In genomic region chr2:19347619-19348562, GRCh38 we compare ENCODE assay signal across 8 cellular contexts. TPM values are rescaled to one million over a fixed set of nuclear protein-coding genes. Genes with fewer than 3 reads are reported as not detected.
DNase-seq lines count a peak whose midpoint lies in the region; ATAC-seq lines count a peak whose summit lies in the region.

No MANE protein-coding gene starts in this region.

- H3K27me3 ChIP-seq in HUES48 (ENCODE audit: control insufficient read depth, insufficient read depth, low read length) (peaks cover 58% of the 10 kb centered on the region), endocrine pancreas (ENCODE audit: control insufficient read depth, insufficient read depth, low read length) (no peaks in the 10 kb centered on the region)

- DNase-seq in D341Med (ENCODE audit: low spot score): peak; percentile 96
- DNase-seq in NOMO-1 treated with dmso at 0.1 percent for 144 hours (lab: John Stamatoyannopoulos, UW; ENCODE audit: unreplicated experiment): peak; percentile 71
- DNase-seq in activated CD8-positive, alpha-beta memory T cell treated with anti-CD3 and anti-CD28 coated beads, Interleukin-2, amount 50 U/mL, for 24 hours (ENCODE audit: extremely low read depth): peak; percentile 84
- peak; percentile 91 for DNase-seq in stimulated activated CD8-positive, alpha-beta memory T cell treated with anti-CD3 and anti-CD28 coated beads, Interleukin-15, amount 100 ng/mL, for 1 hour (ENCODE audit: low read depth)

- H3K4me1 ChIP-seq in HUES48 (ENCODE audit: control insufficient read depth, insufficient read depth, low read length) (peaks cover 6% of the 10 kb centered on the region), endocrine pancreas (ENCODE audit: control insufficient read depth, insufficient read depth, low read length) (no peaks in the 10 kb centered on the region), mesodermal cell (ENCODE audit: control insufficient read depth, insufficient read depth, low read length, poor library complexity, severe bottlenecking) (peaks cover 10% of the 10 kb centered on the region)

- peak overlapping the region; percentile 67 for H3K9ac ChIP-seq in HUES48 (ENCODE audit: low read depth, low read length)
- peak overlapping the region; percentile 93 for H3K9ac ChIP-seq in endocrine pancreas (ENCODE audit: control insufficient read depth, insufficient read depth, low read length)

- H3K36me3 ChIP-seq in HUES48 (ENCODE audit: control insufficient read depth, insufficient read depth, low read length) (no peaks in the 10 kb centered on the region), endocrine pancreas (ENCODE audit: control insufficient read depth, insufficient read depth, low read length) (no peaks in the 10 kb centered on the region), mesodermal cell (ENCODE audit: control insufficient read depth, insufficient read depth, low read length) (no peaks in the 10 kb centered on the region)

- H3K4me3 ChIP-seq in HUES48 (ENCODE audit: low read depth, low read length) (peak overlapping the region; percentile 93), endocrine pancreas (ENCODE audit: control insufficient read depth, insufficient read depth, low read length) (peak overlapping the region; percentile 81), mesodermal cell (ENCODE audit: extremely low read depth, insufficient read depth, low read length, poor library complexity, severe bottlenecking) (peak overlapping the region; percentile 72)

- peak; percentile 92 for ATAC-seq in GM21447 (IDR thresholded peaks at IDR 0.05; ENCODE audit: unreplicated experiment)

- 4 to 5% methylated on average over 50 to 59 of the region's 76 CpGs for WGBS in mesodermal cell (ENCODE audit: insufficient coverage in 2 of 2), 2 experiments

- H3K9me3 ChIP-seq in HUES48 (ENCODE audit: control insufficient read depth, insufficient read depth, low read length): no peaks in the 10 kb centered on the region
- H3K9me3 ChIP-seq in endocrine pancreas (ENCODE audit: control insufficient read depth, low read length): no peaks in the 10 kb centered on the region
- no peaks in the 10 kb centered on the region for H3K9me3 ChIP-seq in mesodermal cell (ENCODE audit: control insufficient read depth, low read length)

- no peak overlapping the region for H3K27ac ChIP-seq in HUES48 (ENCODE audit: low read depth, low read length)
- H3K27ac ChIP-seq in mesodermal cell (ENCODE audit: low read depth, low read length, severe bottlenecking): peak overlapping the region; percentile 57

RNA-seq across cellular contexts. Expression of gene OSR1, which starts 10.5 kb away (rescaled TPM):
- 1.0 TPM for polyA plus RNA-seq in mesodermal cell (2013, experiment 1 of 2)
- 0.86 TPM for polyA plus RNA-seq in mesodermal cell (2013, experiment 2 of 2)
